In the genomic region with DNA sequence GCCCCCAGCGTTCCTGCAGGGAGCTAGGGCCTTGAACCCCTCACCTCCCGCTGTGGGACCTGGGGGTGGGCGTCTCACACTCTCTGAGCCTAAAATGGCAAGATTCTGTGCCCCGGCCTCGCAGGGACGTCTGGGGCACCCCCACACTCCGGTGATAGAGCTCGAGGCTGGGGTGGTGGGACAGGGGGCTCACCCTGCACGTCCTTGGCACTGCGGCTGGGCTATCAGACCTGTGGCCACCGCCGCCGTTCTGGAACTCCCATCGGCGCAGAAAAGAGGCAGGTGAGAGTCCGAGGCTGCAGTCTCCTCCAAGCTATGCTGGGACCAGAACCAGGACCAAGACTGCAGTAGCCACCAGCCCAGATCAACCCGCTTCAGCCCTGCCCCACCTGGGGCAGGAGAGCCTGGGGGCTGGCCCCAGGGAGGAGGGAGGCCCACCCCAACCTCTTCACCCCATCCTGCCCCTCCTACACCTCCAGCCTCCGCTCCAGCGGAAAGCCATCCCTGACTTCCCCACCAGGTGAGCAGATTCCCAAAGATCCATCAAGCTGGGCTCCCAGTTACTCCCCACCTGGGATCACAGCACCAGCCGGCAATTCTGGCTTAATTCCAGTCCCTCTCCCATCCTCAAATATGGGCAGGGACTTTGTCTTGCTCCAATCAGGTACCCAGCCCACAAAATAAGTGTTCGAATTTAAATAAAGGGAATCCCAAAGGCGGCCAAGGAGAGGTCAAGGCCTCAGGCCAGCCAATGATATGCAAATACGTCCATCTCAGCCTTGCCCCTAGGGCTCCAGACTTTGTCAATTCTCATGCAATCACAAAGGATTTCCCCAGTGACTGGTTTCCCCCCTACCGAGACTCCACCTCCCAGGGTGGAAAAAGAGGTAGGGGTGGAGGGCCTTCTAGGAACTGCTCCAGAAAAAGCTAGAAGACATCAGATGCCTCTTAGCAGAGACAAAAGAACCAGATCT, we compare ENCODE assay signal across 16 cellular contexts. TPM values are rescaled to one million over a fixed set of nuclear protein-coding genes. Genes with fewer than 3 reads are reported as not detected.
A peak's percentile ranks its signal among the peaks of the same experiment; 100 is the strongest.
DNase-seq lines count a peak whose midpoint lies in the region; ATAC-seq and TF ChIP-seq lines count a peak whose summit lies in the region.
"Had no signal": no experiment of that assay in that cellular context is flagged by ENCODE, and none has a peak within 500 bp of the region (broad histone marks: within the 10 kb centered on the region; RNA-seq: fewer than 3 reads in every experiment).

No MANE protein-coding gene starts in this region.

- no peak overlapping the region for H2BK5ac ChIP-seq in IMR-90 (ENCODE audit: low read depth, low read length, poor library complexity, severe bottlenecking)

- H3K23ac ChIP-seq in IMR-90 (ENCODE audit: low read depth, low read length), result peak overlapping the region; percentile 2; the same call in 1 of the 2 replicates

- H3K56ac ChIP-seq in IMR-90 (ENCODE audit: extremely low read depth, insufficient read depth, low read length), result no peak overlapping the region

- H3K27me3 ChIP-seq in AG04450 (ENCODE audit: control insufficient read depth, insufficient read depth, low read length) (no peaks in the 10 kb centered on the region), IMR-90 (ENCODE audit: control insufficient read depth, insufficient read depth, low read length) (no peaks in the 10 kb centered on the region)
- H3K27me3 ChIP-seq: adrenal gland had no signal

- no peak overlapping the region for H3K18ac ChIP-seq in IMR-90 (ENCODE audit: low read depth, low read length)

- H2AFZ ChIP-seq in IMR-90 (replicated peaks; ENCODE audit: low read length, poor library complexity), result no peak overlapping the region
- H2AFZ ChIP-seq: PC-9 had no signal

- no peak overlapping the region for H2BK15ac ChIP-seq in IMR-90 (ENCODE audit: low read depth, low read length)

- no peak overlapping the region; the same call in 1 of the 2 replicates for H2BK20ac ChIP-seq in IMR-90 (ENCODE audit: low read depth, low read length)

- H3K14ac ChIP-seq in IMR-90 (replicated peaks; ENCODE audit: low read depth, low read length), result no peak overlapping the region

- intact Hi-C loops in IMR-90 (cut with micrococcal nuclease), result no loop called here

- WGBS in IMR-90 (ENCODE audit: extremely low coverage in 2 of 2, insufficient read length in 1 of 2), 2 experiments, result 87% methylated on average over 3 of the region's 24 CpGs; no CpG with 5 or more reads in 1 of the 2 experiments

- no peak overlapping the region for H3K4me2 ChIP-seq in IMR-90 (ENCODE audit: low read depth, low read length)
- H3K4me2 ChIP-seq: PC-9 had no signal

- POLR2A ChIA-PET in AG04450 (lab: Yijun Ruan, JAX) (no interaction called here), IMR-90 (lab: Charles Lee; ENCODE audit: unreplicated experiment) (interaction anchor here (0.6 kb wide), 1 partner anchor 30 kb away, joined by 3 read pairs; no protein-coding TSS in a partner anchor)
- POLR2A ChIA-PET in activated CD8-positive, alpha-beta T cell treated with anti-CD3 and anti-CD28 coated beads, Interleukin-2, amount 10 ng/mL, durations not matched to agents 7 days and 5 days (lab: Charles Lee), result interaction anchor here (0.7 kb wide), 1 partner anchor 15 kb away, joined by 3 read pairs; no protein-coding TSS in a partner anchor

- no peak for TF ChIP-seq POLR2A in IMR-90 (IDR thresholded peaks at IDR 0.05; ENCODE audit: low read depth, low read length)

- H3K4me1 ChIP-seq in IMR-90 (ENCODE audit: control insufficient read depth, insufficient read depth, low read length), result peaks cover 2% of the 10 kb centered on the region; the same call in 1 of the 2 replicates

- H4K5ac ChIP-seq in IMR-90 (ENCODE audit: low read depth, low read length), result no peak overlapping the region

- no peak overlapping the region for H3K4ac ChIP-seq in IMR-90 (ENCODE audit: low read depth, low read length)

- peaks cover 81% of the 10 kb centered on the region for H4K20me1 ChIP-seq in IMR-90 (ENCODE audit: insufficient read depth, low read length)

- H4K8ac ChIP-seq in IMR-90 (ENCODE audit: low read depth in 2 of 2, low read length in 2 of 2), result 0 out of 4 replicates have a peak overlapping the region, but pooled peaks of 1 of the 2 experiments have one; percentile 10

- peaks cover 31% of the 10 kb centered on the region for H3K36me3 ChIP-seq in IMR-90 (ENCODE audit: control insufficient read depth, insufficient read depth, low read length)

- no peak overlapping the region for H2BK120ac ChIP-seq in IMR-90 (ENCODE audit: low read depth, low read length)

- H3K36me3 Mint-ChIP-seq in endothelial cell (ENCODE audit: low read depth, unreplicated experiment) (peaks cover 24% of the 10 kb centered on the region), nephron progenitor cell (ENCODE audit: low read depth) (peaks cover 82% of the 10 kb centered on the region)
- no peaks in the 10 kb centered on the region for H3K36me3 Mint-ChIP-seq in activated CD8-positive, alpha-beta T cell treated with anti-CD3 and anti-CD28 coated beads, Interleukin-2, amount 10 ng/mL, durations not matched to agents 7 days and 5 days (ENCODE audit: low read depth)

- no peak overlapping the region for H4K91ac ChIP-seq in IMR-90 (ENCODE audit: insufficient read depth, low read depth, low read length)

- DNase-seq in AG04450 (ENCODE audit: low read depth, low spot score) (no peak), IMR-90 (no peak), endothelial cell (ENCODE audit: low spot score) (no peak), nephron progenitor cell (no peak), middle frontal gyrus (ENCODE audit: extremely low spot score, low spot score) (no peak), NCI-H2196 treated with DMSO at 0.1 percent for 48 hours (lab: John Stamatoyannopoulos, UW; ENCODE audit: unreplicated experiment) (no peak)
- no peak for DNase-seq in activated CD8-positive, alpha-beta T cell treated with anti-CD3 and anti-CD28 coated beads, Interleukin-2, amount 10 ng/mL, durations not matched to agents 7 days and 5 days
- DNase-seq: activated CD8-positive, alpha-beta memory T cell treated with anti-CD3 and anti-CD28 coated beads, Interleukin-2, amount 50 U/mL, for 4 hours; adrenal gland; NCI-H1694; stimulated activated CD4-positive, alpha-beta T cell treated with anti-CD3 and anti-CD28 coated beads, Interleukin-4, amount 100 ng/mL, for 24 hours; stimulated activated naive CD8-positive, alpha-beta T cell treated with anti-CD3 and anti-CD28 coated beads, Interleukin-15, amount 100 ng/mL, for 72 hours; T-helper 9 cell had no signal

- peaks cover 4% of the 10 kb centered on the region for H3K9me1 ChIP-seq in IMR-90 (ENCODE audit: insufficient read depth, low read length)

- H3K27me3 Mint-ChIP-seq in endothelial cell (ENCODE audit: unreplicated experiment) (peaks cover 6% of the 10 kb centered on the region), nephron progenitor cell (ENCODE audit: low read depth, poor library complexity) (no peaks in the 10 kb centered on the region)
- H3K27me3 Mint-ChIP-seq in activated CD8-positive, alpha-beta T cell treated with anti-CD3 and anti-CD28 coated beads, Interleukin-2, amount 10 ng/mL, durations not matched to agents 7 days and 5 days (ENCODE audit: low read depth), result peaks cover 16% of the 10 kb centered on the region

- H3K27ac ChIP-seq in AG04450 (ENCODE audit: low read depth, low read length), result peak overlapping the region; percentile 47
- no peak overlapping the region for H3K27ac ChIP-seq in IMR-90 (ENCODE audit: insufficient read depth, low read length)
- H3K27ac ChIP-seq: adrenal gland, epithelial cell of prostate, PC-9 had no signal

- H3K4me1 Mint-ChIP-seq in endothelial cell (ENCODE audit: unreplicated experiment) (peaks cover 23% of the 10 kb centered on the region), nephron progenitor cell (peaks cover 26% of the 10 kb centered on the region)
- no peaks in the 10 kb centered on the region for H3K4me1 Mint-ChIP-seq in activated CD8-positive, alpha-beta T cell treated with anti-CD3 and anti-CD28 coated beads, Interleukin-2, amount 10 ng/mL, durations not matched to agents 7 days and 5 days (ENCODE audit: low read depth)
- H3K4me1 Mint-ChIP-seq: stimulated activated naive CD8-positive, alpha-beta T cell treated with anti-CD3 and anti-CD28 coated beads, Interleukin-15, amount 100 ng/mL, for 72 hours had no signal

- CTCF ChIA-PET in AG04450 (lab: Charles Lee), result interaction anchor here (1.0 to 1.4 kb wide), 2 partner anchors 42 to 167 kb away, joined by 3 to 4 read pairs; no protein-coding TSS in a partner anchor
- CTCF ChIA-PET in IMR-90 (lab: Yijun Ruan, JAX), result interaction anchor here (0.6 kb wide), 1 partner anchor 35 kb away, joined by 4 read pairs; no protein-coding TSS in a partner anchor
- CTCF ChIA-PET in activated CD8-positive, alpha-beta T cell treated with anti-CD3 and anti-CD28 coated beads, Interleukin-2, amount 10 ng/mL, durations not matched to agents 7 days and 5 days (lab: Charles Lee), result interaction anchor here (1.4 kb wide), 1 partner anchor 10 kb away, joined by 3 read pairs; no protein-coding TSS in a partner anchor

- H3K4me3 ChIP-seq in AG04450 (ENCODE audit: low read depth, low read length) (no peak overlapping the region), IMR-90 (ENCODE audit: insufficient read depth, low read depth, low read length) (no peak overlapping the region)
- H3K4me3 ChIP-seq: adrenal gland, PC-9 had no signal

- H3K9me3 Mint-ChIP-seq in endothelial cell (ENCODE audit: unreplicated experiment), result no peaks in the 10 kb centered on the region
- peaks cover 25% of the 10 kb centered on the region for H3K9me3 Mint-ChIP-seq in nephron progenitor cell
- no peaks in the 10 kb centered on the region for H3K9me3 Mint-ChIP-seq in activated CD8-positive, alpha-beta T cell treated with anti-CD3 and anti-CD28 coated beads, Interleukin-2, amount 10 ng/mL, durations not matched to agents 7 days and 5 days (ENCODE audit: insufficient read depth)
- H3K9me3 Mint-ChIP-seq: stimulated activated naive CD8-positive, alpha-beta T cell treated with anti-CD3 and anti-CD28 coated beads, Interleukin-15, amount 100 ng/mL, for 72 hours had no signal

- no peak overlapping the region for H3K9ac ChIP-seq in IMR-90 (ENCODE audit: low read depth, low read length)

- H2AK5ac ChIP-seq in IMR-90 (ENCODE audit: low read depth, low read length), result no peak overlapping the region

- dilution Hi-C loops in IMR-90 (cut with HindIII; ENCODE audit: low sequenced_read_pairs, unreplicated experiment), result no loop called here

- no TSS peak for BruUV-seq in IMR-90 (replicated peaks; lab: Mats Ljungman, UMichigan)

- ATAC-seq in IMR-90 (ENCODE audit: low read depth), result no peak
- ATAC-seq in GM18907 (IDR thresholded peaks at IDR 0.05; ENCODE audit: unreplicated experiment), result no peak
- ATAC-seq in activated CD8-positive, alpha-beta T cell treated with anti-CD3 and anti-CD28 coated beads, Interleukin-2, amount 10 ng/mL, durations not matched to agents 7 days and 5 days, result no peak
- ATAC-seq: stimulated activated naive CD8-positive, alpha-beta T cell treated with anti-CD3 and anti-CD28 coated beads, Interleukin-15, amount 100 ng/mL, for 72 hours had no signal

- H3K27ac Mint-ChIP-seq in endothelial cell (ENCODE audit: unreplicated experiment), result peak overlapping the region; percentile 4
- peak overlapping the region; percentile 75 for H3K27ac Mint-ChIP-seq in nephron progenitor cell
- no peak overlapping the region for H3K27ac Mint-ChIP-seq in activated CD8-positive, alpha-beta T cell treated with anti-CD3 and anti-CD28 coated beads, Interleukin-2, amount 10 ng/mL, durations not matched to agents 7 days and 5 days
- H3K27ac Mint-ChIP-seq: stimulated activated naive CD8-positive, alpha-beta T cell treated with anti-CD3 and anti-CD28 coated beads, Interleukin-15, amount 100 ng/mL, for 72 hours had no signal

- in situ Hi-C loops in IMR-90 (cut with MboI; ENCODE audit: low sequenced_read_pairs), result no loop called here

- TF ChIP-seq CTCF in AG04450 (IDR thresholded peaks at IDR 0.05; ENCODE audit: low read depth, low read length) (no peak), IMR-90 (conservative IDR thresholded peaks at IDR 0.05; ENCODE audit: low read depth, low read length) (no peak), endothelial cell (IDR thresholded peaks at IDR 0.05; ENCODE audit: unreplicated experiment) (no peak), nephron progenitor cell (IDR thresholded peaks at IDR 0.05) (no peak)

- H2AK9ac ChIP-seq in IMR-90 (replicated peaks; ENCODE audit: low read depth, low read length, poor library complexity), result no peak overlapping the region

- H3K79me1 ChIP-seq in IMR-90 (ENCODE audit: low read depth in 1 of 2, low read length in 2 of 2), result peaks cover 24 to 69% of the 10 kb centered on the region in 2 experiments

- TF ChIP-seq RAD21 in IMR-90 (IDR thresholded peaks at IDR 0.05; ENCODE audit: low read length), result no peak

- H3K9me3 ChIP-seq in AG04450 (ENCODE audit: control insufficient read depth, insufficient read depth, low read length) (peaks cover 3% of the 10 kb centered on the region), IMR-90 (ENCODE audit: control insufficient read depth, insufficient read depth, low read length) (no peaks in the 10 kb centered on the region)
- H3K9me3 ChIP-seq: adrenal gland had no signal

- H3K4me3 Mint-ChIP-seq in endothelial cell (ENCODE audit: unreplicated experiment), result peak overlapping the region; percentile 21
- H3K4me3 Mint-ChIP-seq in nephron progenitor cell, result no peak overlapping the region
- no peak overlapping the region for H3K4me3 Mint-ChIP-seq in activated CD8-positive, alpha-beta T cell treated with anti-CD3 and anti-CD28 coated beads, Interleukin-2, amount 10 ng/mL, durations not matched to agents 7 days and 5 days
- H3K4me3 Mint-ChIP-seq: stimulated activated naive CD8-positive, alpha-beta T cell treated with anti-CD3 and anti-CD28 coated beads, Interleukin-15, amount 100 ng/mL, for 72 hours had no signal

RNA-seq across cellular contexts. Expression of a gene that starts 16.4 kb away (rescaled TPM):
- polyA plus RNA-seq in AG04450 (2011; rRNA removed) (13.4 and 15.6 TPM in 2 replicates), IMR-90 (2012; rRNA removed) (29.6 and 37.9 TPM in 2 replicates)
- polyA minus RNA-seq in AG04450 (2011; rRNA and poly(A)+ RNA removed), result 46.9 and 47.3 TPM in 2 replicates
- total RNA-seq in IMR-90 (2012; rRNA removed) (4.7 and 5.3 TPM in 2 replicates), endothelial cell (ENCODE audit: unreplicated experiment) (91.8 TPM)
- polyA plus RNA-seq in IMR-90 (2012; cell fraction: cytosol; rRNA removed), result 37.7 and 43.0 TPM in 2 replicates
- 64.3 and 93.3 TPM in 2 replicates for polyA plus RNA-seq in IMR-90 (2012; cell fraction: nucleus; rRNA removed; ENCODE audit: low replicate concordance)
- total RNA-seq in activated CD8-positive, alpha-beta T cell treated with anti-CD3 and anti-CD28 coated beads, Interleukin-2, amount 10 ng/mL, durations not matched to agents 7 days and 5 days, result 10 to 100 TPM; 46.1 to 52.1 TPM
